ENCODE assay signal across 30 cellular contexts in genomic region chr2:223005496-223005895, GRCh38. TPM values are rescaled to one million over a fixed set of nuclear protein-coding genes. Genes with fewer than 3 reads are reported as not detected.
"Had no signal": no experiment of that assay in that cellular context is flagged by ENCODE, and none has a peak within 500 bp of the region (broad histone marks: within the 10 kb centered on the region; RNA-seq: fewer than 3 reads in every experiment).

No MANE protein-coding gene starts in this region.

- H2AFZ ChIP-seq: hepatocyte had no signal

- H3K27me3 ChIP-seq: gastrocnemius medialis, hepatocyte, neutrophil, sigmoid colon, testis, tibial artery had no signal

- H3K27ac Mint-ChIP-seq: effector memory CD8-positive, alpha-beta T cell; memory B cell; mesothelial cell of epicardium; natural killer cell treated with Interleukin-12 subunit alpha and Interleukin-12 subunit beta and Interleukin-15 and Interleukin-18, amount 100 ng/mL, for 72 hours; stimulated activated memory B cell treated with anti-CD40 and anti-IgM and Interleukin-4, amounts not matched to agents 10 μg/mL and 1 μg/mL and 100 μg/mL, for 72 hours; type B pancreatic cell had no signal

- H3K4me3 Mint-ChIP-seq: effector memory CD8-positive, alpha-beta T cell; memory B cell; mesothelial cell of epicardium; natural killer cell treated with Interleukin-12 subunit alpha and Interleukin-12 subunit beta and Interleukin-15 and Interleukin-18, amount 100 ng/mL, for 72 hours; neural crest cell; stimulated activated memory B cell treated with anti-CD40 and anti-IgM and Interleukin-4, amounts not matched to agents 10 μg/mL and 1 μg/mL and 100 μg/mL, for 72 hours; type B pancreatic cell had no signal

- ATAC-seq: effector memory CD8-positive, alpha-beta T cell; gastrocnemius medialis; left lobe of liver; mucosa of descending colon; natural killer cell treated with Interleukin-12 subunit alpha and Interleukin-12 subunit beta and Interleukin-15 and Interleukin-18, amount 100 ng/mL, for 72 hours; psoas muscle; right cardiac atrium; stimulated activated memory B cell treated with anti-CD40 and anti-IgM and Interleukin-4, amounts not matched to agents 10 μg/mL and 1 μg/mL and 100 μg/mL, for 72 hours; stimulated activated naive CD8-positive, alpha-beta T cell treated with anti-CD3 and anti-CD28 coated beads, Interleukin-15, Interleukin-2, amounts not matched to agents 100 U/mL and 50 U/mL, for 24 hours had no signal

- H3K27ac ChIP-seq: gastrocnemius medialis, hepatocyte, neutrophil, psoas muscle, sigmoid colon, skin epidermis, spleen, testis, tibial artery had no signal

- H3K36me3 Mint-ChIP-seq: memory B cell; mesothelial cell of epicardium; naive B cell; natural killer cell treated with Interleukin-12 subunit alpha and Interleukin-12 subunit beta and Interleukin-15 and Interleukin-18, amount 100 ng/mL, for 72 hours; stimulated activated memory B cell treated with anti-CD40 and anti-IgM and Interleukin-4, amounts not matched to agents 10 μg/mL and 1 μg/mL and 100 μg/mL, for 72 hours; type B pancreatic cell had no signal

- H3K4me1 ChIP-seq: gastrocnemius medialis, psoas muscle, sigmoid colon, spleen, testis, tibial artery had no signal

- H3K9me3 ChIP-seq: gastrocnemius medialis, mucosa of descending colon, neutrophil, psoas muscle, sigmoid colon, spleen, testis, tibial artery had no signal

- H3K4me1 Mint-ChIP-seq: memory B cell; mesothelial cell of epicardium; naive B cell; stimulated activated memory B cell treated with anti-CD40 and anti-IgM and Interleukin-4, amounts not matched to agents 10 μg/mL and 1 μg/mL and 100 μg/mL, for 72 hours had no signal

- H3K9me3 Mint-ChIP-seq: effector memory CD8-positive, alpha-beta T cell; memory B cell; mesothelial cell of epicardium; stimulated activated memory B cell treated with anti-CD40 and anti-IgM and Interleukin-4, amounts not matched to agents 10 μg/mL and 1 μg/mL and 100 μg/mL, for 72 hours; type B pancreatic cell had no signal

- H3K36me3 ChIP-seq: gastrocnemius medialis, neutrophil, sigmoid colon, spleen, tibial artery had no signal

- DNase-seq: cortex of kidney; effector memory CD8-positive, alpha-beta T cell; erythroblast; foreskin fibroblast; gastrocnemius medialis; head of caudate nucleus; kidney; mucosa of descending colon; naive B cell; psoas muscle; right cardiac atrium; sigmoid colon; spleen; stimulated activated CD4-positive, alpha-beta T cell treated with anti-CD3 and anti-CD28 coated beads, Interleukin-4, amount 100 ng/mL, for 4 hours; stimulated activated naive CD8-positive, alpha-beta T cell treated with anti-CD3 and anti-CD28 coated beads, Interleukin-15, Interleukin-2, amounts not matched to agents 100 U/mL and 50 U/mL, for 24 hours; substantia nigra; testis; tibial artery had no signal

- H3K4me2 ChIP-seq: hepatocyte had no signal

- H3K4me3 ChIP-seq: gastrocnemius medialis, hepatocyte, lung, mucosa of descending colon, psoas muscle, sigmoid colon, skin epidermis, spleen, testis, tibial artery had no signal

RNA-seq across cellular contexts. Expression of gene KCNE4, which starts 46.5 kb away (rescaled TPM):
- total RNA-seq: dermis microvascular lymphatic vessel endothelial cell; natural killer cell treated with Interleukin-12 subunit alpha and Interleukin-12 subunit beta and Interleukin-15 and Interleukin-18, amount 100 ng/mL, for 72 hours had no signal
